8 cellular contexts compared by ENCODE assay signal in the genomic region with DNA sequence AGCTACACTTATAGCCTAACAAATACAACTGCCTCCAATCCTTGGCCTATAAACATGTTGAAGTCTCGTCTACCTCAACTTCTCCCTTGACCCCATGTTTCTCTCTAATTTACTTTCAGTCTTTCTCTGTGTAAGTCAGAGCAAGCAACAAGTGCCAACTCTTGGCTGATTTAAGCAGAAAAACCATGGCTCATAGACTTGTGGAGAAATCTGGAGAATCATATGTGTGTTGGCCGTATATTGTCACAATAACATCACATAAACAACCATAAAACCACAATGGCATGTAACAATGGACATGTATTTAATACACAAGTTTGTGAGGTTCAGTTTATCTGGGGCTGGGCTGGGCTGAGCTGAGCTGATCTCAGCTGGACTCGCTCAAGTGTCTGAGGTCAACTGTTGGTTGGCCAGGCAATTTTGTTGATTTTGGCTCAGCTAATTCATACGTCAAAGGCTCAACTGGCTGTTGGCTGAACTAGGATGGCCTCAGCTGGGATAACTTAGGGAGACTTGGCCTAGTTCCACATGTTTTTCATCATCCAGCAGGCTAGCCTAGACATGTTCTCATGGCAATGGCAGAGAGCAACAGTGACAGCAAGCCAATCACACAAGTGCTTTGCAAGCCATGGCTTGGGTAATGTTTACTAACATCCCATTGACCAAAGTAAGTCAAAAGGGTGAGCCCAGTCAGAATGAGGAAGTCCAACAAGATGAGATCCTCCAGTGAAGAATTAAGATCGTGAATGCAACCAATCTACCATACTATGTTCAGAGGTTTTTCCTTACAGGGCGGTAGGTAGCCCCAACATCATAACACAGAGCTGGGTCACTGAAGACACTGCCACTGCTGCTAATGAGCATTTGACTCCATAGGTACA. TPM values are rescaled to one million over a fixed set of nuclear protein-coding genes. Genes with fewer than 3 reads are reported as not detected.
DNase-seq lines count a peak whose midpoint lies in the region; ATAC-seq, FAIRE-seq and TF ChIP-seq lines count a peak whose summit lies in the region.

No MANE protein-coding gene starts in this region.

- H2AFZ ChIP-seq in endothelial cell of umbilical vein (ENCODE audit: low read depth, low read length): peak overlapping the region; percentile 10

- peak overlapping the region; percentile 80 for H3K9ac ChIP-seq in endothelial cell of umbilical vein (replicated peaks; ENCODE audit: extremely low read depth, insufficient read depth, low read length)
- H3K9ac ChIP-seq in mucosa of rectum (ENCODE audit: low read depth in 1 of 2, low read length in 2 of 2): no peak overlapping the region

- FAIRE-seq in endothelial cell of umbilical vein (lab: Jason Lieb, UNC): peak; percentile 96

- H3K27me3 ChIP-seq in endothelial cell of umbilical vein (ENCODE audit: control insufficient read depth in 2 of 2, insufficient read depth in 2 of 2, low read length in 2 of 2) (no peaks in the 10 kb centered on the region), mucosa of rectum (ENCODE audit: control insufficient read depth in 2 of 2, insufficient read depth in 2 of 2, low read length in 2 of 2) (no peaks in the 10 kb centered on the region)

- DNase-seq in HFF-Myc (ENCODE audit: extremely low read depth, low read depth) (peak; percentile 100), NOMO-1 treated with DMSO at 0.1 percent for 48 hours (lab: John Stamatoyannopoulos, UW; ENCODE audit: unreplicated experiment) (peak; percentile 45), endothelial cell of umbilical vein (ENCODE audit: low read depth, low spot score) (peak; percentile 100), SK-N-DZ (ENCODE audit: low spot score) (no peak)

- H4K20me1 ChIP-seq in endothelial cell of umbilical vein (replicated peaks; ENCODE audit: control insufficient read depth, extremely low read depth, insufficient read depth, low read length): no peaks in the 10 kb centered on the region

- H3K79me2 ChIP-seq in endothelial cell of umbilical vein (ENCODE audit: control insufficient read depth, insufficient read depth, low read length): no peaks in the 10 kb centered on the region

- H3K27ac ChIP-seq in endothelial cell of umbilical vein (ENCODE audit: insufficient read depth, low read depth, low read length) (peak overlapping the region; percentile 99), mucosa of rectum (ENCODE audit: low read depth in 2 of 2, low read length in 2 of 2) (peak overlapping the region; percentile 53 to 72)

- TF ChIP-seq POLR2A in endothelial cell of umbilical vein (IDR thresholded peaks at IDR 0.05; ENCODE audit: low read depth, low read length): peak; percentile 51

- no peaks in the 10 kb centered on the region for H3K9me3 ChIP-seq in endothelial cell of umbilical vein (replicated peaks; ENCODE audit: control insufficient read depth, insufficient read depth, low read length)
- H3K9me3 ChIP-seq in mucosa of rectum (ENCODE audit: control insufficient read depth in 2 of 2, low read length in 2 of 2): no peaks in the 10 kb centered on the region

- TF ChIP-seq CTCF in HFF-Myc (IDR thresholded peaks at IDR 0.05; ENCODE audit: low read depth, low read length, missing control alignments) (no peak), endothelial cell of umbilical vein (IDR thresholded peaks at IDR 0.05; ENCODE audit: extremely low read depth in 1 of 2, insufficient read depth in 1 of 2, low read depth in 1 of 2, low read length in 2 of 2) (no peak)

- H3K36me3 ChIP-seq in endothelial cell of umbilical vein (ENCODE audit: control insufficient read depth in 2 of 2, extremely low read depth in 1 of 2, insufficient read depth in 2 of 2, low read length in 2 of 2) (no peaks in the 10 kb centered on the region), mucosa of rectum (ENCODE audit: control insufficient read depth in 2 of 2, insufficient read depth in 2 of 2, low read length in 2 of 2) (no peaks in the 10 kb centered on the region)

- H3K4me1 ChIP-seq in endothelial cell of umbilical vein (ENCODE audit: control insufficient read depth, extremely low read depth, insufficient read depth, low read length) (peaks cover 53% of the 10 kb centered on the region), mucosa of rectum (ENCODE audit: control insufficient read depth in 2 of 2, insufficient read depth in 2 of 2, low read length in 2 of 2) (peaks cover 20 to 25% of the 10 kb centered on the region in 2 donors)

- H3K9me1 ChIP-seq in endothelial cell of umbilical vein (replicated peaks; ENCODE audit: control insufficient read depth, extremely low read depth, insufficient read depth, low read length): no peaks in the 10 kb centered on the region

- ATAC-seq in HG02885 (IDR thresholded peaks at IDR 0.05; ENCODE audit: poor library complexity, unreplicated experiment): no peak
- ATAC-seq in HG02678 (IDR thresholded peaks at IDR 0.05; ENCODE audit: unreplicated experiment): no peak
- no peak for ATAC-seq in HG03097 (IDR thresholded peaks at IDR 0.05; ENCODE audit: low FRiP score, unreplicated experiment)

- CTCF ChIA-PET in endothelial cell of umbilical vein (lab: Charles Lee): interaction anchor here (1.4 kb wide), 1 partner anchor 69 kb away, joined by 3 read pairs; no protein-coding TSS in a partner anchor

- intact Hi-C loops in endothelial cell of umbilical vein (cut with micrococcal nuclease): loop anchor here (2.0 to 5.0 kb wide), 2 partner anchors 418 to 802 kb away; a partner anchor contains a TSS

- POLR2A ChIA-PET in endothelial cell of umbilical vein (lab: Charles Lee): interaction anchor here (1.7 kb wide), 1 partner anchor 13 kb away, joined by 6 read pairs; a partner anchor contains a TSS

- H3K4me3 ChIP-seq in HFF-Myc (replicated peaks; ENCODE audit: low read depth, low read length) (no peak overlapping the region), endothelial cell of umbilical vein (replicated peaks in 1 of 3; ENCODE audit: insufficient read depth in 1 of 3, low read depth in 1 of 3, low read length in 3 of 3) (no peak overlapping the region), mucosa of rectum (ENCODE audit: low read length in 2 of 2) (no peak overlapping the region)

- H3K4me2 ChIP-seq in endothelial cell of umbilical vein (ENCODE audit: insufficient read depth, low read length): peak overlapping the region; percentile 55

- BruUV-seq in endothelial cell of umbilical vein (replicated peaks; lab: Mats Ljungman, UMichigan): TSS peak; percentile 4

- dilution Hi-C loops in endothelial cell of umbilical vein (cut with MboI; ENCODE audit: extremely low pct_ligation_motif_present, low sequenced_read_pairs): no loop called here

TF ChIP-seq in endothelial cell of umbilical vein, 7 proteins besides CTCF, POLR2A, EP300 and RAD21:
- TF ChIP-seq GATA2 (IDR thresholded peaks at IDR 0.05; ENCODE audit: insufficient read depth, insufficient read length, low read depth, low read length) (no peak), MYC (IDR thresholded peaks at IDR 0.05; ENCODE audit: low read depth, low read length) (no peak), FOS (IDR thresholded peaks at IDR 0.05; ENCODE audit: borderline replicate concordance, insufficient read depth, low read length) (no peak), EZH2 (IDR thresholded peaks at IDR 0.05; ENCODE audit: borderline replicate concordance, low read depth, low read length, severe bottlenecking) (no peak), POLR2AphosphoS5 (IDR thresholded peaks at IDR 0.05; ENCODE audit: insufficient read depth, low read depth, low read length) (peak; percentile 77), JUN (IDR thresholded peaks at IDR 0.05; ENCODE audit: borderline replicate concordance, insufficient read depth, insufficient read length, low read depth) (peak; percentile 70)
- TF ChIP-seq, protein P1, sequence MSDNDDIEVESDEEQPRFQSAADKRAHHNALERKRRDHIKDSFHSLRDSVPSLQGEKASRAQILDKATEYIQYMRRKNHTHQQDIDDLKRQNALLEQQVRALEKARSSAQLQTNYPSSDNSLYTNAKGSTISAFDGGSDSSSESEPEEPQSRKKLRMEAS (IDR thresholded peaks at IDR 0.05; ENCODE audit: insufficient read depth, insufficient read length): peak; percentile 67
TF ChIP-seq in endothelial cell of umbilical vein: peak in this region for 3.

RNA-seq across cellular contexts. Expression of a gene that starts 12.9 kb away (rescaled TPM):
- 12.7 and 13.6 TPM in 2 replicates for total RNA-seq in endothelial cell of umbilical vein
- 11.1 and 13.1 TPM in 2 replicates for polyA plus RNA-seq in endothelial cell of umbilical vein
- 10.5 and 10.7 TPM in 2 replicates for polyA plus RNA-seq in endothelial cell of umbilical vein (2011; cell fraction: cytosol; rRNA removed)
- 18.3 and 20.1 TPM in 2 replicates for polyA plus RNA-seq in endothelial cell of umbilical vein (2011; cell fraction: nucleus; rRNA removed)
- polyA plus RNA-seq in endothelial cell of umbilical vein (2012): 12.7 and 13.0 TPM in 2 replicates
- polyA minus RNA-seq in endothelial cell of umbilical vein: 11.9 and 13.1 TPM in 2 replicates
- polyA minus RNA-seq in endothelial cell of umbilical vein (2011; cell fraction: cytosol; rRNA and poly(A)+ RNA removed): 3.8 TPM
- polyA minus RNA-seq in endothelial cell of umbilical vein (2011; cell fraction: nucleus; rRNA and poly(A)+ RNA removed): 12.9 and 14.9 TPM in 2 replicates
- polyA plus RNA-seq in SK-N-DZ (2014; cell fraction: cytosol; rRNA removed): 6.9 and 8.9 TPM in 2 replicates
- 5.2 TPM in 2 replicates for polyA plus RNA-seq in SK-N-DZ (2014; cell fraction: nucleus; rRNA removed)

RNA-seq across cellular contexts. Expression of a gene that starts 13.3 kb away (rescaled TPM):
- total RNA-seq in endothelial cell of umbilical vein: 6.5 and 6.8 TPM in 2 replicates
- polyA plus RNA-seq in endothelial cell of umbilical vein: 15.8 and 27.5 TPM in 2 replicates
- 9.8 and 12.2 TPM in 2 replicates for polyA plus RNA-seq in endothelial cell of umbilical vein (2011; cell fraction: cytosol; rRNA removed)
- polyA plus RNA-seq in endothelial cell of umbilical vein (2011; cell fraction: nucleus; rRNA removed): 20.8 and 21.2 TPM in 2 replicates
- 15.0 and 16.8 TPM in 2 replicates for polyA plus RNA-seq in endothelial cell of umbilical vein (2012)
- 23.3 and 25.7 TPM in 2 replicates for polyA minus RNA-seq in endothelial cell of umbilical vein
- polyA minus RNA-seq in endothelial cell of umbilical vein (2011; cell fraction: cytosol; rRNA and poly(A)+ RNA removed): not detected
- 25.1 and 32.5 TPM in 2 replicates for polyA minus RNA-seq in endothelial cell of umbilical vein (2011; cell fraction: nucleus; rRNA and poly(A)+ RNA removed)
- 0.14 TPM in 1 of 2 replicates, not detected in the other for polyA plus RNA-seq in SK-N-DZ (2014; cell fraction: cytosol; rRNA removed)
- not detected in 2 replicates for polyA plus RNA-seq in SK-N-DZ (2014; cell fraction: nucleus; rRNA removed)
